In genomic region chr12:55720071-55720564, GRCh38 we compare ENCODE assay signal across 1 cellular context.
TF ChIP-seq lines count a peak whose summit lies in the region.

A gene with protein sequence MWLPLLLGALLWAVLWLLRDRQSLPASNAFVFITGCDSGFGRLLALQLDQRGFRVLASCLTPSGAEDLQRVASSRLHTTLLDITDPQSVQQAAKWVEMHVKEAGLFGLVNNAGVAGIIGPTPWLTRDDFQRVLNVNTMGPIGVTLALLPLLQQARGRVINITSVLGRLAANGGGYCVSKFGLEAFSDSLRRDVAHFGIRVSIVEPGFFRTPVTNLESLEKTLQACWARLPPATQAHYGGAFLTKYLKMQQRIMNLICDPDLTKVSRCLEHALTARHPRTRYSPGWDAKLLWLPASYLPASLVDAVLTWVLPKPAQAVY (plus strand): TSS chr12:55720393. CDS start chr12:55721185, 792 bp downstream.

TF ChIP-seq in H1, 55 proteins besides CTCF, POLR2A, EP300 and RAD21:
- TF ChIP-seq MAFK (IDR thresholded peaks at IDR 0.05; ENCODE audit: low read depth, low read length), result no peak
- TF ChIP-seq KDM5A (IDR thresholded peaks at IDR 0.05; ENCODE audit: low read length), result no peak
- no peak for TF ChIP-seq CEBPB (IDR thresholded peaks at IDR 0.05; ENCODE audit: low read depth, low read length)
- TF ChIP-seq BRCA1 (IDR thresholded peaks at IDR 0.05; ENCODE audit: low read depth, low read length), result no peak
- no peak for TF ChIP-seq CTBP2 (IDR thresholded peaks at IDR 0.05; ENCODE audit: borderline replicate concordance, insufficient read depth, insufficient read length, low read length)
- TF ChIP-seq, protein P1, sequence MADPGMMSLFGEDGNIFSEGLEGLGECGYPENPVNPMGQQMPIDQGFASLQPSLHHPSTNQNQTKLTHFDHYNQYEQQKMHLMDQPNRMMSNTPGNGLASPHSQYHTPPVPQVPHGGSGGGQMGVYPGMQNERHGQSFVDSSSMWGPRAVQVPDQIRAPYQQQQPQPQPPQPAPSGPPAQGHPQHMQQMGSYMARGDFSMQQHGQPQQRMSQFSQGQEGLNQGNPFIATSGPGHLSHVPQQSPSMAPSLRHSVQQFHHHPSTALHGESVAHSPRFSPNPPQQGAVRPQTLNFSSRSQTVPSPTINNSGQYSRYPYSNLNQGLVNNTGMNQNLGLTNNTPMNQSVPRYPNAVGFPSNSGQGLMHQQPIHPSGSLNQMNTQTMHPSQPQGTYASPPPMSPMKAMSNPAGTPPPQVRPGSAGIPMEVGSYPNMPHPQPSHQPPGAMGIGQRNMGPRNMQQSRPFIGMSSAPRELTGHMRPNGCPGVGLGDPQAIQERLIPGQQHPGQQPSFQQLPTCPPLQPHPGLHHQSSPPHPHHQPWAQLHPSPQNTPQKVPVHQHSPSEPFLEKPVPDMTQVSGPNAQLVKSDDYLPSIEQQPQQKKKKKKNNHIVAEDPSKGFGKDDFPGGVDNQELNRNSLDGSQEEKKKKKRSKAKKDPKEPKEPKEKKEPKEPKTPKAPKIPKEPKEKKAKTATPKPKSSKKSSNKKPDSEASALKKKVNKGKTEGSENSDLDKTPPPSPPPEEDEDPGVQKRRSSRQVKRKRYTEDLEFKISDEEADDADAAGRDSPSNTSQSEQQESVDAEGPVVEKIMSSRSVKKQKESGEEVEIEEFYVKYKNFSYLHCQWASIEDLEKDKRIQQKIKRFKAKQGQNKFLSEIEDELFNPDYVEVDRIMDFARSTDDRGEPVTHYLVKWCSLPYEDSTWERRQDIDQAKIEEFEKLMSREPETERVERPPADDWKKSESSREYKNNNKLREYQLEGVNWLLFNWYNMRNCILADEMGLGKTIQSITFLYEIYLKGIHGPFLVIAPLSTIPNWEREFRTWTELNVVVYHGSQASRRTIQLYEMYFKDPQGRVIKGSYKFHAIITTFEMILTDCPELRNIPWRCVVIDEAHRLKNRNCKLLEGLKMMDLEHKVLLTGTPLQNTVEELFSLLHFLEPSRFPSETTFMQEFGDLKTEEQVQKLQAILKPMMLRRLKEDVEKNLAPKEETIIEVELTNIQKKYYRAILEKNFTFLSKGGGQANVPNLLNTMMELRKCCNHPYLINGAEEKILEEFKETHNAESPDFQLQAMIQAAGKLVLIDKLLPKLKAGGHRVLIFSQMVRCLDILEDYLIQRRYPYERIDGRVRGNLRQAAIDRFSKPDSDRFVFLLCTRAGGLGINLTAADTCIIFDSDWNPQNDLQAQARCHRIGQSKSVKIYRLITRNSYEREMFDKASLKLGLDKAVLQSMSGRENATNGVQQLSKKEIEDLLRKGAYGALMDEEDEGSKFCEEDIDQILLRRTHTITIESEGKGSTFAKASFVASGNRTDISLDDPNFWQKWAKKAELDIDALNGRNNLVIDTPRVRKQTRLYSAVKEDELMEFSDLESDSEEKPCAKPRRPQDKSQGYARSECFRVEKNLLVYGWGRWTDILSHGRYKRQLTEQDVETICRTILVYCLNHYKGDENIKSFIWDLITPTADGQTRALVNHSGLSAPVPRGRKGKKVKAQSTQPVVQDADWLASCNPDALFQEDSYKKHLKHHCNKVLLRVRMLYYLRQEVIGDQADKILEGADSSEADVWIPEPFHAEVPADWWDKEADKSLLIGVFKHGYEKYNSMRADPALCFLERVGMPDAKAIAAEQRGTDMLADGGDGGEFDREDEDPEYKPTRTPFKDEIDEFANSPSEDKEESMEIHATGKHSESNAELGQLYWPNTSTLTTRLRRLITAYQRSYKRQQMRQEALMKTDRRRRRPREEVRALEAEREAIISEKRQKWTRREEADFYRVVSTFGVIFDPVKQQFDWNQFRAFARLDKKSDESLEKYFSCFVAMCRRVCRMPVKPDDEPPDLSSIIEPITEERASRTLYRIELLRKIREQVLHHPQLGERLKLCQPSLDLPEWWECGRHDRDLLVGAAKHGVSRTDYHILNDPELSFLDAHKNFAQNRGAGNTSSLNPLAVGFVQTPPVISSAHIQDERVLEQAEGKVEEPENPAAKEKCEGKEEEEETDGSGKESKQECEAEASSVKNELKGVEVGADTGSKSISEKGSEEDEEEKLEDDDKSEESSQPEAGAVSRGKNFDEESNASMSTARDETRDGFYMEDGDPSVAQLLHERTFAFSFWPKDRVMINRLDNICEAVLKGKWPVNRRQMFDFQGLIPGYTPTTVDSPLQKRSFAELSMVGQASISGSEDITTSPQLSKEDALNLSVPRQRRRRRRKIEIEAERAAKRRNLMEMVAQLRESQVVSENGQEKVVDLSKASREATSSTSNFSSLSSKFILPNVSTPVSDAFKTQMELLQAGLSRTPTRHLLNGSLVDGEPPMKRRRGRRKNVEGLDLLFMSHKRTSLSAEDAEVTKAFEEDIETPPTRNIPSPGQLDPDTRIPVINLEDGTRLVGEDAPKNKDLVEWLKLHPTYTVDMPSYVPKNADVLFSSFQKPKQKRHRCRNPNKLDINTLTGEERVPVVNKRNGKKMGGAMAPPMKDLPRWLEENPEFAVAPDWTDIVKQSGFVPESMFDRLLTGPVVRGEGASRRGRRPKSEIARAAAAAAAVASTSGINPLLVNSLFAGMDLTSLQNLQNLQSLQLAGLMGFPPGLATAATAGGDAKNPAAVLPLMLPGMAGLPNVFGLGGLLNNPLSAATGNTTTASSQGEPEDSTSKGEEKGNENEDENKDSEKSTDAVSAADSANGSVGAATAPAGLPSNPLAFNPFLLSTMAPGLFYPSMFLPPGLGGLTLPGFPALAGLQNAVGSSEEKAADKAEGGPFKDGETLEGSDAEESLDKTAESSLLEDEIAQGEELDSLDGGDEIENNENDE (IDR thresholded peaks at IDR 0.05; ENCODE audit: insufficient replicate concordance, low read length), result no peak
- TF ChIP-seq SP4 (IDR thresholded peaks at IDR 0.05; ENCODE audit: low read length), result no peak
- TF ChIP-seq, protein P2, sequence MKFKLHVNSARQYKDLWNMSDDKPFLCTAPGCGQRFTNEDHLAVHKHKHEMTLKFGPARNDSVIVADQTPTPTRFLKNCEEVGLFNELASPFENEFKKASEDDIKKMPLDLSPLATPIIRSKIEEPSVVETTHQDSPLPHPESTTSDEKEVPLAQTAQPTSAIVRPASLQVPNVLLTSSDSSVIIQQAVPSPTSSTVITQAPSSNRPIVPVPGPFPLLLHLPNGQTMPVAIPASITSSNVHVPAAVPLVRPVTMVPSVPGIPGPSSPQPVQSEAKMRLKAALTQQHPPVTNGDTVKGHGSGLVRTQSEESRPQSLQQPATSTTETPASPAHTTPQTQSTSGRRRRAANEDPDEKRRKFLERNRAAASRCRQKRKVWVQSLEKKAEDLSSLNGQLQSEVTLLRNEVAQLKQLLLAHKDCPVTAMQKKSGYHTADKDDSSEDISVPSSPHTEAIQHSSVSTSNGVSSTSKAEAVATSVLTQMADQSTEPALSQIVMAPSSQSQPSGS (IDR thresholded peaks at IDR 0.05; ENCODE audit: low read length), result no peak
- no peak for TF ChIP-seq TEAD4 (IDR thresholded peaks at IDR 0.05; ENCODE audit: low read depth, low read length)
- no peak for TF ChIP-seq GABPA (IDR thresholded peaks at IDR 0.05; ENCODE audit: borderline replicate concordance, insufficient read depth, low read length)
- TF ChIP-seq HDAC2 (IDR thresholded peaks at IDR 0.05; ENCODE audit: borderline replicate concordance in 1 of 2, low read depth in 2 of 2, low read length in 2 of 2), result no peak
- TF ChIP-seq E2F6 (IDR thresholded peaks at IDR 0.05), result no peak
- TF ChIP-seq HDAC6 (IDR thresholded peaks at IDR 0.05; ENCODE audit: low read depth, low read length), result no peak
- no peak for TF ChIP-seq CHD1 (IDR thresholded peaks at IDR 0.05; ENCODE audit: low read depth, low read length)
- TF ChIP-seq CREB1 (IDR thresholded peaks at IDR 0.05), result no peak
- TF ChIP-seq RFX5 (IDR thresholded peaks at IDR 0.05; ENCODE audit: borderline replicate concordance, low read depth, low read length), result no peak
- no peak for TF ChIP-seq BACH1 (IDR thresholded peaks at IDR 0.05; ENCODE audit: low read length)
- TF ChIP-seq JUND (IDR thresholded peaks at IDR 0.05; ENCODE audit: low read length), result no peak
- TF ChIP-seq, protein P3, sequence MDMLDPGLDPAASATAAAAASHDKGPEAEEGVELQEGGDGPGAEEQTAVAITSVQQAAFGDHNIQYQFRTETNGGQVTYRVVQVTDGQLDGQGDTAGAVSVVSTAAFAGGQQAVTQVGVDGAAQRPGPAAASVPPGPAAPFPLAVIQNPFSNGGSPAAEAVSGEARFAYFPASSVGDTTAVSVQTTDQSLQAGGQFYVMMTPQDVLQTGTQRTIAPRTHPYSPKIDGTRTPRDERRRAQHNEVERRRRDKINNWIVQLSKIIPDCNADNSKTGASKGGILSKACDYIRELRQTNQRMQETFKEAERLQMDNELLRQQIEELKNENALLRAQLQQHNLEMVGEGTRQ (IDR thresholded peaks at IDR 0.05; ENCODE audit: low read length), result no peak
- no peak for TF ChIP-seq RBBP5 (IDR thresholded peaks at IDR 0.05; ENCODE audit: borderline replicate concordance, low read depth, low read length)
